20 cellular contexts compared by ENCODE assay signal in genomic region chr22:50264104-50264745, GRCh38.
DNase-seq lines count a peak whose midpoint lies in the region.
"Had no signal": no experiment of that assay in that cellular context is flagged by ENCODE, and none has a peak within 500 bp of the region (broad histone marks: within the 10 kb centered on the region; RNA-seq: fewer than 3 reads in every experiment).

No MANE protein-coding gene starts in this region.

- intact Hi-C loops in head of caudate nucleus (cut with DNase I) (no loop called here), posterior cingulate gyrus (cut with DNase I) (no loop called here)

- DNase-seq in Ammon's horn (ENCODE audit: low spot score) = peak; percentile 54
- peak; percentile 28 for DNase-seq in NAMALWA (ENCODE audit: low spot score)
- peak in 40 of 42 donors; percentile 47 to 90 (median 76) for DNase-seq in head of caudate nucleus
- peak in 6 of 10 donors; percentile 65 to 95 (median 82) for DNase-seq in posterior cingulate gyrus
- no peak for DNase-seq in SIG-M5 treated with dmso at 0.1 percent for 504 hours (lab: John Stamatoyannopoulos, UW; ENCODE audit: unreplicated experiment)
- no peak for DNase-seq in germinal center (ENCODE audit: low spot score)
- no peak for DNase-seq in AML-193 (lab: John Stamatoyannopoulos, UW)
- DNase-seq: CD8-positive, alpha-beta memory T cell; DMS 273 treated with DMSO at 0.1 percent for 48 hours; DMS79; Kasumi-1; NCI-H1105; NCI-H1436 treated with DMSO at 0.1 percent for 48 hours; NCI-H187 treated with DMSO at 0.1 percent for 48 hours; NCI-H2171 treated with DMSO at 0.1 percent for 48 hours; NCI-H446; NCI-H524 treated with DMSO at 0.1 percent for 48 hours; NCI-H774; PC-3; Right ventricle myocardium superior had no signal

Comparison
In these comparisons a context has a peak if more than half of its experiments do, and no peak if none do; other contexts are left out.
1. DNase-seq: peak in Ammon's horn (single experiment), NAMALWA (single experiment), head of caudate nucleus (40 of 42) and posterior cingulate gyrus (6 of 10); none in SIG-M5 treated with dmso at 0.1 percent for 504 hours (single experiment), germinal center (single experiment) and AML-193 (0 of 2).